15 cellular contexts compared by ENCODE assay signal in genomic region chr1:61274979-61275378, GRCh38.
"Had no signal": no experiment of that assay in that cellular context is flagged by ENCODE, and none has a peak within 500 bp of the region (broad histone marks: within the 10 kb centered on the region; RNA-seq: fewer than 3 reads in every experiment).

No MANE protein-coding gene starts in this region.

- H3K27me3 Mint-ChIP-seq: activated CD8-positive, alpha-beta T cell treated with anti-CD3 and anti-CD28 coated beads for 36 hours; activated naive CD8-positive, alpha-beta T cell treated with anti-CD3 and anti-CD28 coated beads for 36 hours had no signal

- H3K9me3 ChIP-seq: lower lobe of right lung, testis had no signal

- H3K27me3 ChIP-seq: foreskin keratinocyte, hepatocyte, testis had no signal

- H3K36me3 ChIP-seq: lower lobe of right lung had no signal

- H3K27ac Mint-ChIP-seq: activated CD8-positive, alpha-beta T cell treated with anti-CD3 and anti-CD28 coated beads for 36 hours; activated naive CD8-positive, alpha-beta T cell treated with anti-CD3 and anti-CD28 coated beads for 36 hours; activated T-cell treated with anti-CD3 and anti-CD28 coated beads, Interleukin-2, amount 50 U/mL, for 72 hours; naive thymus-derived CD4-positive, alpha-beta T cell; stimulated activated effector memory CD8-positive, alpha-beta T cell treated with anti-CD3 and anti-CD28 coated beads, Interleukin-12 subunit alpha, Interleukin-12 subunit beta, amount 100 ng/mL, for 72 hours had no signal

- H3K4me3 Mint-ChIP-seq: activated CD8-positive, alpha-beta T cell treated with anti-CD3 and anti-CD28 coated beads for 36 hours; activated naive CD8-positive, alpha-beta T cell treated with anti-CD3 and anti-CD28 coated beads for 36 hours; activated T-cell treated with anti-CD3 and anti-CD28 coated beads, Interleukin-2, amount 50 U/mL, for 72 hours; naive thymus-derived CD4-positive, alpha-beta T cell; stimulated activated effector memory CD8-positive, alpha-beta T cell treated with anti-CD3 and anti-CD28 coated beads, Interleukin-12 subunit alpha, Interleukin-12 subunit beta, amount 100 ng/mL, for 72 hours had no signal

- H3K36me3 Mint-ChIP-seq: activated naive CD8-positive, alpha-beta T cell treated with anti-CD3 and anti-CD28 coated beads for 36 hours had no signal

- DNase-seq: activated CD8-positive, alpha-beta memory T cell treated with anti-CD3 and anti-CD28 coated beads, Interleukin-2, amount 50 U/mL, for 4 hours; activated CD8-positive, alpha-beta T cell treated with anti-CD3 and anti-CD28 coated beads for 36 hours; activated gamma-delta T cell treated with Interleukin-2 at 50 U/mL for 16 hours; activated naive CD8-positive, alpha-beta T cell treated with anti-CD3 and anti-CD28 coated beads for 36 hours; activated T-cell treated with anti-CD3 and anti-CD28 coated beads, Interleukin-2, amount 50 U/mL, for 72 hours; central memory CD4-positive, alpha-beta T cell; foreskin keratinocyte; lower lobe of right lung; naive thymus-derived CD4-positive, alpha-beta T cell; T1000; testis had no signal

- H3K4me3 ChIP-seq: hepatocyte, lower lobe of right lung, smooth muscle cell, testis had no signal

- H3K27ac ChIP-seq: foreskin keratinocyte, hepatocyte, lower lobe of right lung, VCaP had no signal

- H3K9me3 Mint-ChIP-seq: activated CD8-positive, alpha-beta T cell treated with anti-CD3 and anti-CD28 coated beads for 36 hours; activated naive CD8-positive, alpha-beta T cell treated with anti-CD3 and anti-CD28 coated beads for 36 hours; activated T-cell treated with anti-CD3 and anti-CD28 coated beads, Interleukin-2, amount 50 U/mL, for 72 hours; naive thymus-derived CD4-positive, alpha-beta T cell; stimulated activated effector memory CD8-positive, alpha-beta T cell treated with anti-CD3 and anti-CD28 coated beads, Interleukin-12 subunit alpha, Interleukin-12 subunit beta, amount 100 ng/mL, for 72 hours had no signal
